In the genomic region with DNA sequence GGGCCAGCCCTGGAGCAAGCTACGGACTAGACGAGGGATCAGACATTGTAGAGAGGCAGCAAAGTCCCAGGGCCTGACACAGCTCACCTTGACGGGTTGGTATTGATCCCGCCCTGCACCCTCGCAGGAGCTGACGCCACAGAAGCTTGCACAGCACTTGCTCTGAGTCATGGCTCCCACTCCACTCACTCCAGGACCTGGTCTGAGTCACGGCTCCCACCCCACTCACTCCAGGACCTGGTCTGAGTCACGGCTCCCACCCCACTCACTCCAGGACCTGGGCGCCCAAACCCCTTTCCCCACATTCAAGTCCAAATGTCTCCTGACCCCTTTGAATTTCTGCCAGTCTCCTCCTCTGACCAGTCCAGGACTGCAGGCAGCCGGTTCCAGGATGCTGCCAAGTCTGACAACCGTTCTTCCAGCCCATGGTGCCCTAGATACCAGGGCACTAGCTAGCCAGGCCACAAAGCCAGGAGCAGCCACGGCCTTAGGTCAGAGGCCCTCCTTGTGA, we compare ENCODE assay signal across 12 cellular contexts. TPM values are rescaled to one million over a fixed set of nuclear protein-coding genes. Genes with fewer than 3 reads are reported as not detected.
A peak's percentile ranks its signal among the peaks of the same experiment; 100 is the strongest.
DNase-seq lines count a peak whose midpoint lies in the region; ATAC-seq and TF ChIP-seq lines count a peak whose summit lies in the region.
"Had no signal": no experiment of that assay in that cellular context is flagged by ENCODE, and none has a peak within 500 bp of the region (broad histone marks: within the 10 kb centered on the region; RNA-seq: fewer than 3 reads in every experiment).

No MANE protein-coding gene starts in this region.

- no peak overlapping the region; the same call in 1 of the 2 replicates for H3K9ac ChIP-seq in SK-N-SH

- H3K4me1 ChIP-seq in SK-N-SH (ENCODE audit: control insufficient read depth in 1 of 2, insufficient read depth in 2 of 2, low read depth in 1 of 2, low read length in 1 of 2) = peaks cover 0 to 20% of the 10 kb centered on the region in 2 experiments; a peak in 2 of 4 replicates

- peaks cover 5% of the 10 kb centered on the region for H3F3A ChIP-seq in SK-N-SH (replicated peaks; ENCODE audit: insufficient read depth)

- DNase-seq in left cardiac atrium (no peak), left ventricle myocardium superior (no peak), SK-N-SH (no peak), fibroblast of villous mesenchyme (ENCODE audit: low read depth) (peak; percentile 18), occipital lobe (lab: John Stamatoyannopoulos, UW) (no peak), HT-29 (ENCODE audit: low spot score) (no peak), OCI-M1 (lab: John Stamatoyannopoulos, UW) (no peak)
- peak; percentile 36 for DNase-seq in stimulated activated CD8-positive, alpha-beta memory T cell treated with anti-CD3 and anti-CD28 coated beads, Interleukin-4, amount 100 ng/mL, for 48 hours
- DNase-seq: activated CD4-positive, CD25-positive, alpha-beta regulatory T cell; effector CD8-positive, alpha-beta T cell; NCI-H345 had no signal

- TF ChIP-seq CTCF in SK-N-SH (IDR thresholded peaks at IDR 0.05) (no peak), fibroblast of villous mesenchyme (IDR thresholded peaks at IDR 0.05; ENCODE audit: insufficient read depth, low read depth, low read length) (no peak)

- H3K4me3 ChIP-seq in SK-N-SH (ENCODE audit: low read depth in 2 of 2, low read length in 1 of 2) = no peak overlapping the region
- no peak overlapping the region for H3K4me3 ChIP-seq in fibroblast of villous mesenchyme (ENCODE audit: low read depth, low read length)

- H3K4me2 ChIP-seq in SK-N-SH = peak overlapping the region; percentile 26; the same call in 1 of the 2 replicates

- POLR2A ChIA-PET in SK-N-SH (lab: Yijun Ruan, JAX) = no interaction called here

- CTCF ChIA-PET in SK-N-SH (lab: Yijun Ruan, JAX) = interaction anchor here (0.6 to 3.6 kb wide), 5 partner anchors 9 to 361 kb away, joined by 4 to 11 read pairs (median 5); no protein-coding TSS in a partner anchor

- H3K27me3 ChIP-seq in SK-N-SH (ENCODE audit: insufficient read depth) = no peaks in the 10 kb centered on the region

- intact Hi-C loops in left cardiac atrium (cut with DNase I) = no loop called here
- intact Hi-C loops in left ventricle myocardium superior (cut with micrococcal nuclease) = no loop called here

- TF ChIP-seq EP300 in SK-N-SH (IDR thresholded peaks at IDR 0.05; ENCODE audit: borderline replicate concordance in 1 of 2, low read depth in 1 of 2, low read length in 1 of 2) = peak in 1 of 2 experiments; percentile 50; a peak in 1 of 4 replicates

- WGBS in SK-N-SH (ENCODE audit: low lambda C conversion rate) = 28% methylated on average over 6 of the region's 12 CpGs

- no peak for TF ChIP-seq RAD21 in SK-N-SH (IDR thresholded peaks at IDR 0.05; ENCODE audit: low read length)

- H2AFZ ChIP-seq in SK-N-SH (ENCODE audit: low read depth) = 0 out of 2 replicates have a peak overlapping the region, but pooled peaks have one; percentile 58

- no peaks in the 10 kb centered on the region for H3K9me2 ChIP-seq in SK-N-SH

- ATAC-seq in left cardiac atrium (peak; percentile 36 to 50), left ventricle myocardium superior (no peak)

- H3K9me3 ChIP-seq in SK-N-SH = no peaks in the 10 kb centered on the region

- no peaks in the 10 kb centered on the region for H3K79me2 ChIP-seq in SK-N-SH (ENCODE audit: insufficient read depth)

- peak overlapping the region in 1 of 2 experiments; percentile 74; a peak in 2 of 4 replicates for H3K27ac ChIP-seq in SK-N-SH (ENCODE audit: low read depth in 2 of 2, low read length in 1 of 2)

- no peaks in the 10 kb centered on the region for H4K20me1 ChIP-seq in SK-N-SH (ENCODE audit: insufficient read depth)

- H3K36me3 ChIP-seq in SK-N-SH (replicated peaks in 1 of 2; ENCODE audit: control insufficient read depth in 1 of 2, insufficient read depth in 2 of 2, low read length in 1 of 2) = no peaks in the 10 kb centered on the region

TF ChIP-seq in SK-N-SH, 30 proteins besides CTCF, POLR2A, EP300 and RAD21 (continues in another document):
- TF ChIP-seq MXI1 (IDR thresholded peaks at IDR 0.05; ENCODE audit: low read depth, low read length) = no peak
- TF ChIP-seq YY1 (IDR thresholded peaks at IDR 0.05; ENCODE audit: low read depth) = no peak
- no peak for TF ChIP-seq SMC3 (IDR thresholded peaks at IDR 0.05; ENCODE audit: low read depth, low read length)
- TF ChIP-seq, protein P1, sequence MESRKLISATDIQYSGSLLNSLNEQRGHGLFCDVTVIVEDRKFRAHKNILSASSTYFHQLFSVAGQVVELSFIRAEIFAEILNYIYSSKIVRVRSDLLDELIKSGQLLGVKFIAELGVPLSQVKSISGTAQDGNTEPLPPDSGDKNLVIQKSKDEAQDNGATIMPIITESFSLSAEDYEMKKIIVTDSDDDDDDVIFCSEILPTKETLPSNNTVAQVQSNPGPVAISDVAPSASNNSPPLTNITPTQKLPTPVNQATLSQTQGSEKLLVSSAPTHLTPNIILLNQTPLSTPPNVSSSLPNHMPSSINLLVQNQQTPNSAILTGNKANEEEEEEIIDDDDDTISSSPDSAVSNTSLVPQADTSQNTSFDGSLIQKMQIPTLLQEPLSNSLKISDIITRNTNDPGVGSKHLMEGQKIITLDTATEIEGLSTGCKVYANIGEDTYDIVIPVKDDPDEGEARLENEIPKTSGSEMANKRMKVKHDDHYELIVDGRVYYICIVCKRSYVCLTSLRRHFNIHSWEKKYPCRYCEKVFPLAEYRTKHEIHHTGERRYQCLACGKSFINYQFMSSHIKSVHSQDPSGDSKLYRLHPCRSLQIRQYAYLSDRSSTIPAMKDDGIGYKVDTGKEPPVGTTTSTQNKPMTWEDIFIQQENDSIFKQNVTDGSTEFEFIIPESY (IDR thresholded peaks at IDR 0.05; ENCODE audit: borderline replicate concordance, low read depth) = no peak
- TF ChIP-seq, protein P2, sequence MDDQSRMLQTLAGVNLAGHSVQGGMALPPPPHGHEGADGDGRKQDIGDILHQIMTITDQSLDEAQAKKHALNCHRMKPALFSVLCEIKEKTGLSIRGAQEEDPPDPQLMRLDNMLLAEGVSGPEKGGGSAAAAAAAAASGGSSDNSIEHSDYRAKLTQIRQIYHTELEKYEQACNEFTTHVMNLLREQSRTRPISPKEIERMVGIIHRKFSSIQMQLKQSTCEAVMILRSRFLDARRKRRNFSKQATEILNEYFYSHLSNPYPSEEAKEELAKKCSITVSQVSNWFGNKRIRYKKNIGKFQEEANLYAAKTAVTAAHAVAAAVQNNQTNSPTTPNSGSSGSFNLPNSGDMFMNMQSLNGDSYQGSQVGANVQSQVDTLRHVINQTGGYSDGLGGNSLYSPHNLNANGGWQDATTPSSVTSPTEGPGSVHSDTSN (IDR thresholded peaks at IDR 0.05) = no peak; the same call in 1 of the 2 replicates
- no peak for TF ChIP-seq NRF1 (IDR thresholded peaks at IDR 0.05; ENCODE audit: low read depth, low read length)

RNA-seq across cellular contexts. Expression of a gene that starts 6.0 kb away (rescaled TPM):
- total RNA-seq in left cardiac atrium (not detected), left ventricle myocardium superior (not detected), fibroblast of villous mesenchyme (not detected in 2 replicates), occipital lobe (not detected)
- not detected in 2 replicates for polyA plus RNA-seq in SK-N-SH (2012; rRNA removed)
- polyA plus RNA-seq in SK-N-SH (2012; cell fraction: cytosol; rRNA removed) = not detected in 2 replicates
- not detected in 2 replicates for polyA plus RNA-seq in SK-N-SH (2012; cell fraction: nucleus; rRNA removed)
- total RNA-seq in HT-29 (2014; rRNA removed; shearing (Covaris generic)) = not detected in 2 replicates
- total RNA-seq: natural killer cell treated with Interleukin-12 subunit alpha and Interleukin-12 subunit beta and Interleukin-15 and Interleukin-18, amount 100 ng/mL, for 72 hours had no signal

RNA-seq across cellular contexts. Expression of a gene that starts 25.8 kb away (rescaled TPM):
- total RNA-seq in left cardiac atrium = 1 to 10 TPM; 1.5 to 5.2 TPM
- 0.25 TPM for total RNA-seq in left ventricle myocardium superior
- 2.4 and 3.2 TPM in 2 replicates for polyA plus RNA-seq in SK-N-SH (2012; rRNA removed)
- polyA plus RNA-seq in SK-N-SH (2012; cell fraction: cytosol; rRNA removed) = 1.2 and 1.9 TPM in 2 replicates
- polyA plus RNA-seq in SK-N-SH (2012; cell fraction: nucleus; rRNA removed) = 11.1 and 13.7 TPM in 2 replicates
- 5.5 and 8.2 TPM in 2 replicates for total RNA-seq in fibroblast of villous mesenchyme
- total RNA-seq in occipital lobe = 12.8 TPM
- 0.15 TPM in 1 of 2 replicates, not detected in the other for total RNA-seq in HT-29 (2014; rRNA removed; shearing (Covaris generic))

RNA-seq across cellular contexts. Expression of a gene that starts 35.5 kb away (rescaled TPM):
- under 1 TPM; 0.29 to 0.63 TPM for total RNA-seq in left cardiac atrium
- 0.45 TPM for total RNA-seq in left ventricle myocardium superior
- 3.9 and 4.1 TPM in 2 replicates for polyA plus RNA-seq in SK-N-SH (2012; rRNA removed)
- 2.2 and 2.3 TPM in 2 replicates for polyA plus RNA-seq in SK-N-SH (2012; cell fraction: cytosol; rRNA removed)
- polyA plus RNA-seq in SK-N-SH (2012; cell fraction: nucleus; rRNA removed) = 25.0 and 44.6 TPM in 2 replicates
- total RNA-seq in fibroblast of villous mesenchyme = not detected in 2 replicates
- 51.6 TPM for total RNA-seq in occipital lobe
- not detected in 2 replicates for total RNA-seq in HT-29 (2014; rRNA removed; shearing (Covaris generic))
- total RNA-seq: natural killer cell treated with Interleukin-12 subunit alpha and Interleukin-12 subunit beta and Interleukin-15 and Interleukin-18, amount 100 ng/mL, for 72 hours had no signal

RNA-seq across cellular contexts. Expression of a gene that starts 57.4 kb away (rescaled TPM):
- total RNA-seq in left cardiac atrium (10 to 100 TPM; 55.5 to 67.6 TPM), left ventricle myocardium superior (79.8 TPM), fibroblast of villous mesenchyme (37.6 and 37.7 TPM in 2 replicates), occipital lobe (31.0 TPM)
- polyA plus RNA-seq in SK-N-SH (2012; rRNA removed) = 46.7 and 49.6 TPM in 2 replicates
- 46.2 and 46.7 TPM in 2 replicates for polyA plus RNA-seq in SK-N-SH (2012; cell fraction: cytosol; rRNA removed)
- 28.3 and 45.0 TPM in 2 replicates for polyA plus RNA-seq in SK-N-SH (2012; cell fraction: nucleus; rRNA removed)
- total RNA-seq in HT-29 (2014; rRNA removed; shearing (Covaris generic)) = 19.1 and 20.2 TPM in 2 replicates

Comparison
In these comparisons a context has a peak if more than half of its experiments do, and no peak if none do; other contexts are left out.
1. DNase-seq: peak in fibroblast of villous mesenchyme (single experiment) and stimulated activated CD8-positive, alpha-beta memory T cell treated with anti-CD3 and anti-CD28 coated beads, Interleukin-4, amount 100 ng/mL, for 48 hours (single experiment); none in left cardiac atrium (single experiment), left ventricle myocardium superior (single experiment), SK-N-SH (single experiment), occipital lobe (single experiment), HT-29 (single experiment) and OCI-M1 (single experiment).
2. RNA of a gene that starts 35.5 kb away (total RNA-seq): 51.6 TPM in occipital lobe (single experiment); 0.29 to 0.63 TPM in left cardiac atrium, 0.45 TPM in left ventricle myocardium superior (single experiment), not detected in fibroblast of villous mesenchyme and not detected in HT-29; every median in the first group is over 10 times any median in the second.